ENCODE assay signal across 36 cellular contexts in the genomic region with DNA sequence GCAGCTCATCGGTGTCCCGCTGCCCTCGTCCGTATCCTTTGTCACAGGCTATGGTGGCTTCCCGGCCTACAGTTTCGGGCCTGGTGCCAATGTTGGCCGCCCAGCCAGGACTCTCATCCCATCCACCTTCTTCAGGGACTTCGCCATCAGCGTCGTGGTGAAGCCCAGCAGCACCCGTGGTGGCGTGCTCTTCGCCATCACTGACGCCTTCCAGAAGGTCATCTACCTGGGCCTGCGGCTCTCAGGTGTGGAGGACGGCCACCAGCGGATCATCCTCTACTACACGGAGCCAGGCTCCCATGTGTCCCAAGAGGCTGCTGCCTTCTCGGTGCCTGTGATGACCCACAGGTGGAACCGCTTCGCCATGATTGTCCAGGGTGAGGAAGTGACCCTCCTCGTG.
"Had no signal": no experiment of that assay in that cellular context is flagged by ENCODE, and none has a peak within 500 bp of the region (broad histone marks: within the 10 kb centered on the region; RNA-seq: fewer than 3 reads in every experiment).

No MANE protein-coding gene starts in this region.

- H3K36me3 Mint-ChIP-seq: activated CD4-positive, alpha-beta memory T cell treated with anti-CD3 and anti-CD28 coated beads for 36 hours; activated naive CD4-positive, alpha-beta T cell treated with anti-CD3 and anti-CD28 coated beads, Interleukin-2, amount 50 U/mL, for 72 hours; activated naive CD8-positive, alpha-beta T cell treated with anti-CD3 and anti-CD28 coated beads for 36 hours had no signal

- H3K4me3 ChIP-seq: adrenal gland, body of pancreas, breast epithelium had no signal

- H3K36me3 ChIP-seq: brain microvascular endothelial cell, breast epithelium had no signal

- H3K27ac ChIP-seq: adrenal gland, body of pancreas, brain microvascular endothelial cell, VCaP had no signal

- H3K9me3 Mint-ChIP-seq: activated B cell treated with CpG ODN at 0.5 μM for 24 hours; activated CD4-positive, alpha-beta memory T cell treated with anti-CD3 and anti-CD28 coated beads for 36 hours; activated CD4-positive, alpha-beta T cell treated with anti-CD3 and anti-CD28 coated beads, Interleukin-2, amount 10 ng/mL, durations not matched to agents 24 days and 14 days; activated CD8-positive, alpha-beta T cell treated with anti-CD3 and anti-CD28 coated beads for 36 hours; activated naive CD4-positive, alpha-beta T cell treated with anti-CD3 and anti-CD28 coated beads for 36 hours; activated naive CD4-positive, alpha-beta T cell treated with anti-CD3 and anti-CD28 coated beads, Interleukin-2, amount 50 U/mL, for 72 hours; activated naive CD8-positive, alpha-beta T cell treated with anti-CD3 and anti-CD28 coated beads for 36 hours; activated T-cell treated with anti-CD3 and anti-CD28 coated beads, Interleukin-2, amount 50 U/mL, for 4 hours; activated T-cell treated with anti-CD3 and anti-CD28 coated beads, Interleukin-2, amount 50 U/mL, for 72 hours; activated T-helper 1 cell treated with anti-CD3 and anti-CD28 coated beads, Interleukin-12 subunit alpha, Interleukin-12 subunit beta, Interleukin-2, Interleukin-4 antibody, amounts not matched to agents 30 ng/mL and 10 ng/mL and 1 ng/mL, durations not matched to agents 14 hours and 24 hours and 36 hours; activated T-helper 17 cell treated with anti-CD3 and anti-CD28 coated beads, Interleukin-2, amount 50 U/mL, for 72 hours; central memory CD8-positive, alpha-beta T cell; T-helper 1 cell treated with Interleukin-12 subunit alpha and Interleukin-12 subunit beta and Interleukin-4 antibody, amounts not matched to agents 30 μg/mL and 1 μg/mL, for 36 hours; T-helper 2 cell treated with Interferon-gamma antibody and Interleukin-4, amounts not matched to agents 5 μg/mL and 100 μg/mL, for 36 hours had no signal

- H3K9me3 ChIP-seq: adrenal gland, body of pancreas, breast epithelium had no signal

- DNase-seq: activated B cell treated with CpG ODN at 0.5 μM for 24 hours; activated CD4-positive, alpha-beta memory T cell treated with anti-CD3 and anti-CD28 coated beads for 36 hours; activated CD4-positive, alpha-beta T cell treated with anti-CD3 and anti-CD28 coated beads for 4 hours; activated CD4-positive, alpha-beta T cell treated with anti-CD3 and anti-CD28 coated beads, Interleukin-2, amount 10 ng/mL, durations not matched to agents 24 days and 14 days; activated CD4-positive, alpha-beta T cell treated with anti-CD3 and anti-CD28 coated beads, Interleukin-2, amount 50 U/mL, for 1 hour; activated CD4-positive, alpha-beta T cell treated with anti-CD3 and anti-CD28 coated beads, Interleukin-2, amount 50 U/mL, for 4 hours; activated CD4-positive, CD25-positive, alpha-beta regulatory T cell treated with anti-CD3 and anti-CD28 coated beads, Interleukin-2, amount 50 U/mL, for 72 hours; activated CD8-positive, alpha-beta memory T cell treated with anti-CD3 and anti-CD28 coated beads, Interleukin-2, amount 50 U/mL, for 4 hours; activated CD8-positive, alpha-beta T cell treated with anti-CD3 and anti-CD28 coated beads for 36 hours; activated effector memory CD4-positive, alpha-beta T cell treated with anti-CD3 and anti-CD28 coated beads, Interleukin-2, amount 50 U/mL, for 16 hours; activated gamma-delta T cell treated with Interleukin-2 at 50 U/mL for 16 hours; activated naive CD4-positive, alpha-beta T cell; activated naive CD4-positive, alpha-beta T cell treated with anti-CD3 and anti-CD28 coated beads for 36 hours; activated naive CD4-positive, alpha-beta T cell treated with anti-CD3 and anti-CD28 coated beads, Interleukin-2, amount 50 U/mL, for 16 hours; activated naive CD8-positive, alpha-beta T cell treated with anti-CD3 and anti-CD28 coated beads for 36 hours; activated T-cell treated with anti-CD3 and anti-CD28 coated beads for 4 hours; activated T-cell treated with anti-CD3 and anti-CD28 coated beads, Interleukin-2, amount 50 U/mL, for 1 hour; activated T-cell treated with anti-CD3 and anti-CD28 coated beads, Interleukin-2, amount 50 U/mL, for 4 hours; activated T-cell treated with anti-CD3 and anti-CD28 coated beads, Interleukin-2, amount 50 U/mL, for 72 hours; adrenal gland; amniotic stem cell; body of pancreas; brain microvascular endothelial cell; caudate nucleus; SW 1271; T-helper 1 cell; T-helper 2 cell; T-helper 9 cell had no signal

- H3K4me1 Mint-ChIP-seq: activated naive CD8-positive, alpha-beta T cell treated with anti-CD3 and anti-CD28 coated beads for 36 hours; activated T-helper 17 cell treated with anti-CD3 and anti-CD28 coated beads, Interleukin-2, amount 50 U/mL, for 72 hours; central memory CD8-positive, alpha-beta T cell had no signal

- ATAC-seq: activated CD8-positive, alpha-beta T cell treated with anti-CD3 and anti-CD28 coated beads for 36 hours; activated naive CD4-positive, alpha-beta T cell treated with anti-CD3 and anti-CD28 coated beads, Interleukin-2, amount 50 U/mL, for 72 hours; activated T-cell treated with anti-CD3 and anti-CD28 coated beads, Interleukin-2, amount 50 U/mL, for 4 hours; activated T-cell treated with anti-CD3 and anti-CD28 coated beads, Interleukin-2, amount 50 U/mL, for 72 hours; activated T-helper 17 cell treated with anti-CD3 and anti-CD28 coated beads, Interleukin-2, amount 50 U/mL, for 72 hours; body of pancreas had no signal

- H3K27me3 ChIP-seq: adrenal gland, body of pancreas, brain microvascular endothelial cell, breast epithelium had no signal

- H3K4me1 ChIP-seq: body of pancreas, breast epithelium had no signal

- H3K27ac Mint-ChIP-seq: activated B cell treated with CpG ODN at 0.5 μM for 24 hours; activated CD4-positive, alpha-beta memory T cell treated with anti-CD3 and anti-CD28 coated beads for 36 hours; activated CD4-positive, alpha-beta T cell treated with anti-CD3 and anti-CD28 coated beads, Interleukin-2, amount 10 ng/mL, durations not matched to agents 24 days and 14 days; activated CD8-positive, alpha-beta T cell treated with anti-CD3 and anti-CD28 coated beads for 36 hours; activated naive CD4-positive, alpha-beta T cell treated with anti-CD3 and anti-CD28 coated beads for 36 hours; activated naive CD4-positive, alpha-beta T cell treated with anti-CD3 and anti-CD28 coated beads, Interleukin-2, amount 50 U/mL, for 72 hours; activated naive CD8-positive, alpha-beta T cell treated with anti-CD3 and anti-CD28 coated beads for 36 hours; activated T-cell treated with anti-CD3 and anti-CD28 coated beads, Interleukin-2, amount 50 U/mL, for 72 hours; activated T-helper 1 cell treated with anti-CD3 and anti-CD28 coated beads, Interleukin-12 subunit alpha, Interleukin-12 subunit beta, Interleukin-2, Interleukin-4 antibody, amounts not matched to agents 30 ng/mL and 10 ng/mL and 1 ng/mL, durations not matched to agents 14 hours and 24 hours and 36 hours; activated T-helper 17 cell treated with anti-CD3 and anti-CD28 coated beads, Interleukin-2, amount 50 U/mL, for 72 hours; T-helper 1 cell treated with Interleukin-12 subunit alpha and Interleukin-12 subunit beta and Interleukin-4 antibody, amounts not matched to agents 30 μg/mL and 1 μg/mL, for 36 hours; T-helper 2 cell treated with Interferon-gamma antibody and Interleukin-4, amounts not matched to agents 5 μg/mL and 100 μg/mL, for 36 hours had no signal

- H3K27me3 Mint-ChIP-seq: activated B cell treated with CpG ODN at 0.5 μM for 24 hours; activated CD4-positive, alpha-beta memory T cell treated with anti-CD3 and anti-CD28 coated beads for 36 hours; activated CD8-positive, alpha-beta T cell treated with anti-CD3 and anti-CD28 coated beads for 36 hours; activated naive CD8-positive, alpha-beta T cell treated with anti-CD3 and anti-CD28 coated beads for 36 hours; activated T-helper 17 cell treated with anti-CD3 and anti-CD28 coated beads, Interleukin-2, amount 50 U/mL, for 72 hours; central memory CD8-positive, alpha-beta T cell had no signal

- H3K4me3 Mint-ChIP-seq: activated B cell treated with CpG ODN at 0.5 μM for 24 hours; activated CD4-positive, alpha-beta memory T cell treated with anti-CD3 and anti-CD28 coated beads for 36 hours; activated CD4-positive, alpha-beta T cell treated with anti-CD3 and anti-CD28 coated beads, Interleukin-2, amount 10 ng/mL, durations not matched to agents 24 days and 14 days; activated CD8-positive, alpha-beta T cell treated with anti-CD3 and anti-CD28 coated beads for 36 hours; activated naive CD4-positive, alpha-beta T cell treated with anti-CD3 and anti-CD28 coated beads for 36 hours; activated naive CD8-positive, alpha-beta T cell treated with anti-CD3 and anti-CD28 coated beads for 36 hours; activated T-cell treated with anti-CD3 and anti-CD28 coated beads, Interleukin-2, amount 50 U/mL, for 4 hours; activated T-cell treated with anti-CD3 and anti-CD28 coated beads, Interleukin-2, amount 50 U/mL, for 72 hours; activated T-helper 1 cell treated with anti-CD3 and anti-CD28 coated beads, Interleukin-12 subunit alpha, Interleukin-12 subunit beta, Interleukin-2, Interleukin-4 antibody, amounts not matched to agents 30 ng/mL and 10 ng/mL and 1 ng/mL, durations not matched to agents 14 hours and 24 hours and 36 hours; activated T-helper 17 cell treated with anti-CD3 and anti-CD28 coated beads, Interleukin-2, amount 50 U/mL, for 72 hours; central memory CD8-positive, alpha-beta T cell; T-helper 1 cell treated with Interleukin-12 subunit alpha and Interleukin-12 subunit beta and Interleukin-4 antibody, amounts not matched to agents 30 μg/mL and 1 μg/mL, for 36 hours; T-helper 2 cell treated with Interferon-gamma antibody and Interleukin-4, amounts not matched to agents 5 μg/mL and 100 μg/mL, for 36 hours had no signal
